ENCODE assay signal across 8 cellular contexts in genomic region chr3:71128951-71129350, GRCh38.
A peak's percentile ranks its signal among the peaks of the same experiment; 100 is the strongest.
DNase-seq lines count a peak whose midpoint lies in the region; ATAC-seq and TF ChIP-seq lines count a peak whose summit lies in the region.

No MANE protein-coding gene starts in this region.

- peaks cover 49% of the 10 kb centered on the region for H3K36me3 Mint-ChIP-seq in activated B cell treated with CpG ODN at 0.5 μM for 24 hours (ENCODE audit: low read depth)

- no peak overlapping the region for H4K8ac ChIP-seq in mesendoderm (ENCODE audit: low read depth, low read length)

- no peak overlapping the region for H3K56ac ChIP-seq in mesendoderm (ENCODE audit: low read length)

- H2BK5ac ChIP-seq in mesendoderm (ENCODE audit: low read length): no peak overlapping the region

- H3K9ac ChIP-seq in skeletal muscle satellite cell (ENCODE audit: low read depth, low read length) (peak overlapping the region; percentile 93), mesendoderm (ENCODE audit: low read length) (no peak overlapping the region)

- no peak overlapping the region for H3K4ac ChIP-seq in mesendoderm (ENCODE audit: low read depth, low read length)

- H3K4me3 ChIP-seq in HEK293 (ENCODE audit: low read depth, low read length) (peak overlapping the region; percentile 45), fibroblast of pulmonary artery (replicated peaks; ENCODE audit: low read depth, low read length) (peak overlapping the region; percentile 73), skeletal muscle satellite cell (ENCODE audit: low read length) (peak overlapping the region; percentile 73), mesendoderm (ENCODE audit: low read length) (no peak overlapping the region)

- POLR2A ChIA-PET in HEK293 (lab: Yijun Ruan, JAX) (interaction anchor here (0.6 kb wide), 1 partner anchor 45 kb away, joined by 4 read pairs; no protein-coding TSS in a partner anchor), activated B cell treated with CpG ODN at 0.5 μM for 24 hours (lab: Charles Lee) (interaction anchor here (0.6 to 11.5 kb wide), 30 partner anchors 7 to 1143 kb away, joined by 3 to 339 read pairs (median 7); partner anchors contain the start of gene FOXP1)

- peak overlapping the region; percentile 88 for H3K4me3 Mint-ChIP-seq in activated B cell treated with CpG ODN at 0.5 μM for 24 hours

- no peak overlapping the region for H2AK5ac ChIP-seq in mesendoderm (ENCODE audit: low read length)

- no CpG with 5 or more reads among the region's 6 CpGs for WGBS in mesendoderm (ENCODE audit: extremely low coverage, insufficient coverage, low lambda C conversion rate)

- no peaks in the 10 kb centered on the region for H3K9me3 Mint-ChIP-seq in activated B cell treated with CpG ODN at 0.5 μM for 24 hours

- ATAC-seq in activated B cell treated with CpG ODN at 0.5 μM for 24 hours (ENCODE audit: low read depth): no peak
- ATAC-seq in GM19455 (IDR thresholded peaks at IDR 0.05; ENCODE audit: unreplicated experiment): no peak

- H3K27ac Mint-ChIP-seq in activated B cell treated with CpG ODN at 0.5 μM for 24 hours: peak overlapping the region; percentile 93

- no peak overlapping the region for H2BK120ac ChIP-seq in mesendoderm (ENCODE audit: low read depth, low read length)

- H3K36me3 ChIP-seq in HEK293 (ENCODE audit: control insufficient read depth in 2 of 2, insufficient read depth in 1 of 2, low read length in 2 of 2): no peaks in the 10 kb centered on the region
- no peaks in the 10 kb centered on the region for H3K36me3 ChIP-seq in skeletal muscle satellite cell (ENCODE audit: insufficient read depth, low read length)
- no peaks in the 10 kb centered on the region for H3K36me3 ChIP-seq in mesendoderm (ENCODE audit: control insufficient read depth, insufficient read depth, low read length)

- no peak for DNase-seq in activated B cell treated with CpG ODN at 0.5 μM for 24 hours
- DNase-seq in fibroblast of pulmonary artery (ENCODE audit: low read depth): peak; percentile 56
- DNase-seq in mesendoderm: no peak
- no peak for DNase-seq in kidney tubule cell (ENCODE audit: low spot score)
- no peak for DNase-seq in activated gamma-delta T cell (lab: John Stamatoyannopoulos, UW)

- H3K4me2 ChIP-seq in skeletal muscle satellite cell (ENCODE audit: low read length) (peak overlapping the region; percentile 85), mesendoderm (ENCODE audit: low read length) (no peak overlapping the region)

- H3K9me3 ChIP-seq in HEK293 (ENCODE audit: control insufficient read depth, insufficient read depth, low read depth, low read length) (no peaks in the 10 kb centered on the region), skeletal muscle satellite cell (replicated peaks; ENCODE audit: low read length) (no peaks in the 10 kb centered on the region)

- CTCF ChIA-PET in HEK293 (lab: Yijun Ruan, JAX): no interaction called here
- CTCF ChIA-PET in activated B cell treated with CpG ODN at 0.5 μM for 24 hours (lab: Charles Lee): interaction anchor here (1.1 to 1.6 kb wide), 2 partner anchors 41 to 59 kb away, joined by 4 to 5 read pairs; no protein-coding TSS in a partner anchor

- peaks cover 28% of the 10 kb centered on the region for H3K4me1 ChIP-seq in HEK293 (ENCODE audit: control insufficient read depth, insufficient read depth, low read length)
- H3K4me1 ChIP-seq in skeletal muscle satellite cell (ENCODE audit: control insufficient read depth, insufficient read depth, low read length): peaks cover 40% of the 10 kb centered on the region
- peaks cover 3% of the 10 kb centered on the region for H3K4me1 ChIP-seq in mesendoderm (ENCODE audit: control insufficient read depth, low read depth, low read length)

- H3K79me1 ChIP-seq in mesendoderm (ENCODE audit: low read length): no peaks in the 10 kb centered on the region

- H3K27ac ChIP-seq in HEK293 (ENCODE audit: extremely low read depth, low read depth, low read length): no peak overlapping the region
- H3K27ac ChIP-seq in mesendoderm (ENCODE audit: low read depth, low read length): no peak overlapping the region

- no peak overlapping the region for H4K5ac ChIP-seq in mesendoderm (ENCODE audit: low read length)

- H3K18ac ChIP-seq in mesendoderm (ENCODE audit: low read length): no peak overlapping the region

- H3K4me1 Mint-ChIP-seq in activated B cell treated with CpG ODN at 0.5 μM for 24 hours: peaks cover 76% of the 10 kb centered on the region

- no peak for TF ChIP-seq CTCF in HEK293 (tag by site-specific recombination; IDR thresholded peaks at IDR 0.05)
- TF ChIP-seq CTCF in activated B cell treated with CpG ODN at 0.5 μM for 24 hours (IDR thresholded peaks at IDR 0.05): no peak
- no peak for TF ChIP-seq CTCF in fibroblast of pulmonary artery (IDR thresholded peaks at IDR 0.05; ENCODE audit: low read length, missing control alignments)

- no peaks in the 10 kb centered on the region for H3K27me3 Mint-ChIP-seq in activated B cell treated with CpG ODN at 0.5 μM for 24 hours

- no peak overlapping the region for H2BK15ac ChIP-seq in mesendoderm (replicated peaks; ENCODE audit: low read depth)

- no peak overlapping the region for H3K23ac ChIP-seq in mesendoderm (ENCODE audit: low read length)

- intact Hi-C loops in activated B cell treated with CpG ODN at 0.5 μM for 24 hours (cut with micrococcal nuclease): loop anchor here (1.0 to 5.0 kb wide), 4 partner anchors 97 to 452 kb away; no protein-coding TSS in a partner anchor

- H3K27me3 ChIP-seq in skeletal muscle satellite cell (ENCODE audit: control insufficient read depth, insufficient read depth, low read length) (no peaks in the 10 kb centered on the region), mesendoderm (ENCODE audit: insufficient read depth, low read length, poor library complexity) (no peaks in the 10 kb centered on the region)

- no peaks in the 10 kb centered on the region for H3K79me2 ChIP-seq in mesendoderm (ENCODE audit: control insufficient read depth, insufficient read depth, low read length)

TF ChIP-seq in HEK293, 187 proteins besides CTCF, POLR2A, EP300 and RAD21:
- TF ChIP-seq ZNF449 (tag by site-specific recombination; IDR thresholded peaks at IDR 0.05) (no peak), ZFHX2 (tag by site-specific recombination; conservative IDR thresholded peaks at IDR 0.05) (peak; percentile 77), ZNF394 (tag by site-specific recombination; IDR thresholded peaks at IDR 0.05; ENCODE audit: borderline replicate concordance) (peak; percentile 66; the same call in 1 of the 2 replicates), ZNF239 (tag by site-specific recombination; IDR thresholded peaks at IDR 0.05) (no peak), EGR2 (tag by site-specific recombination; IDR thresholded peaks at IDR 0.05; ENCODE audit: low read depth) (peak; percentile 78; the same call in 1 of the 2 replicates)
